Comparison of ENCODE assay signal across 11 cellular contexts in genomic region chr1:15958788-15959187, GRCh38. TPM values are rescaled to one million over a fixed set of nuclear protein-coding genes. Genes with fewer than 3 reads are reported as not detected.
A peak's percentile ranks its signal among the peaks of the same experiment; 100 is the strongest.
DNase-seq lines count a peak whose midpoint lies in the region; ATAC-seq and TF ChIP-seq lines count a peak whose summit lies in the region.
"Had no signal": no experiment of that assay in that cellular context is flagged by ENCODE, and none has a peak within 500 bp of the region (broad histone marks: within the 10 kb centered on the region; RNA-seq: fewer than 3 reads in every experiment).

No MANE protein-coding gene starts in this region.

- H3K4me1 ChIP-seq in HEK293 (ENCODE audit: control insufficient read depth, insufficient read depth, low read length) (peaks cover 12% of the 10 kb centered on the region), neural progenitor cell (peaks cover 12% of the 10 kb centered on the region)

- no peak overlapping the region for H3K4me3 ChIP-seq in HEK293 (ENCODE audit: low read depth, low read length)
- no peak overlapping the region for H3K4me3 ChIP-seq in neural progenitor cell

- no peak overlapping the region for H2AFZ ChIP-seq in neural progenitor cell (replicated peaks)

- H3K9me3 ChIP-seq in HEK293 (ENCODE audit: control insufficient read depth, insufficient read depth, low read depth, low read length) (no peaks in the 10 kb centered on the region), neural progenitor cell (ENCODE audit: low read depth) (no peaks in the 10 kb centered on the region)

- CTCF ChIA-PET in HEK293 (lab: Yijun Ruan, JAX), result interaction anchor here (0.5 to 3.4 kb wide), 8 partner anchors 17 to 408 kb away, joined by 4 to 16 read pairs (median 4); partner anchors contain the start of gene ZBTB17

- peak; percentile 34 for DNase-seq in D341Med (ENCODE audit: low spot score)
- DNase-seq in neural progenitor cell (ENCODE audit: low spot score), result no peak
- no peak for DNase-seq in NCI-H2081 (lab: John Stamatoyannopoulos, UW)
- DNase-seq in activated gamma-delta T cell treated with Interleukin-2 at 50 U/mL for 16 hours, result no peak
- DNase-seq: DMS153, NCI-H2029 treated with DMSO at 0.1 percent for 48 hours, OCI-M1 had no signal

- peaks cover 83% of the 10 kb centered on the region for H3K4me1 Mint-ChIP-seq in brain
- H3K4me1 Mint-ChIP-seq in neural progenitor cell, result peaks cover 65% of the 10 kb centered on the region

- H3K9ac ChIP-seq in neural progenitor cell, result no peak overlapping the region

- H3K4me2 ChIP-seq in neural progenitor cell, result no peak overlapping the region

- H3K27ac Mint-ChIP-seq in brain (peak overlapping the region in 3 of 5 experiments; percentile 48 to 61 (median 52)), neural progenitor cell (no peak overlapping the region)

- H3K36me3 ChIP-seq in HEK293 (ENCODE audit: control insufficient read depth in 2 of 2, insufficient read depth in 1 of 2, low read length in 2 of 2), result peaks cover 3 to 22% of the 10 kb centered on the region in 2 experiments; a peak in 2 of 3 replicates
- no peaks in the 10 kb centered on the region for H3K36me3 ChIP-seq in neural progenitor cell

- H3K27me3 Mint-ChIP-seq in brain (no peaks in the 10 kb centered on the region), neural progenitor cell (ENCODE audit: insufficient read depth, low read depth) (peaks cover 4% of the 10 kb centered on the region)

- H3K9me3 Mint-ChIP-seq in brain (no peaks in the 10 kb centered on the region), neural progenitor cell (no peaks in the 10 kb centered on the region)

- H3K36me3 Mint-ChIP-seq in brain, result peaks cover 10% of the 10 kb centered on the region
- H3K36me3 Mint-ChIP-seq in neural progenitor cell, result peaks cover 5% of the 10 kb centered on the region

- POLR2A ChIA-PET in HEK293 (lab: Yijun Ruan, JAX), result interaction anchor here (0.7 kb wide), 1 partner anchor 100 kb away, joined by 3 read pairs; no protein-coding TSS in a partner anchor

- H4K20me1 ChIP-seq in neural progenitor cell (ENCODE audit: low read depth), result peaks cover 95% of the 10 kb centered on the region

- ATAC-seq in HG03432 (IDR thresholded peaks at IDR 0.05; ENCODE audit: unreplicated experiment) (no peak), HG03139 (IDR thresholded peaks at IDR 0.05; ENCODE audit: unreplicated experiment) (no peak)

- no peak overlapping the region for H3K27ac ChIP-seq in HEK293 (ENCODE audit: extremely low read depth, low read depth, low read length)
- no peak overlapping the region for H3K27ac ChIP-seq in neural progenitor cell

- H3K27me3 ChIP-seq in neural progenitor cell, result peaks cover 21% of the 10 kb centered on the region

- H3F3A ChIP-seq in neural progenitor cell (ENCODE audit: low read depth), result peaks cover 23% of the 10 kb centered on the region

- peaks cover 23% of the 10 kb centered on the region for H3K79me2 ChIP-seq in neural progenitor cell (ENCODE audit: low read depth)

- TF ChIP-seq CTCF in HEK293 (tag by site-specific recombination; IDR thresholded peaks at IDR 0.05), result 0 out of 2 replicates have a peak, but pooled peaks have one; percentile 26
- TF ChIP-seq CTCF in brain (conservative IDR thresholded peaks at IDR 0.05), result no peak
- peak; percentile 12 for TF ChIP-seq CTCF in neural progenitor cell (IDR thresholded peaks at IDR 0.05)

- no peak overlapping the region for H3K4me3 Mint-ChIP-seq in brain
- no peak overlapping the region for H3K4me3 Mint-ChIP-seq in neural progenitor cell

TF ChIP-seq in HEK293, 187 proteins besides CTCF, POLR2A, EP300 and RAD21:
- TF ChIP-seq GLIS2 (tag by site-specific recombination; IDR thresholded peaks at IDR 0.05), result 0 out of 2 replicates have a peak, but pooled peaks have one; percentile 44
- no peak for TF ChIP-seq IKZF3 (tag by site-specific recombination; IDR thresholded peaks at IDR 0.05)
- no peak for TF ChIP-seq HOXD13 (CRISPR knock-in tag; IDR thresholded peaks at IDR 0.05; ENCODE audit: borderline replicate concordance)
- no peak for TF ChIP-seq ZNF157 (tag by site-specific recombination; IDR thresholded peaks at IDR 0.05)
- peak; percentile 35; the same call in 1 of the 2 replicates for TF ChIP-seq TSHZ1 (tag by site-specific recombination; IDR thresholded peaks at IDR 0.05; ENCODE audit: borderline replicate concordance)
- TF ChIP-seq BCL6B (tag by site-specific recombination; IDR thresholded peaks at IDR 0.05), result no peak
- TF ChIP-seq ZNF596 (tag by site-specific recombination; IDR thresholded peaks at IDR 0.05), result no peak
- peak; percentile 38; the same call in 1 of the 2 replicates for TF ChIP-seq ZNF654 (tag by site-specific recombination; IDR thresholded peaks at IDR 0.05; ENCODE audit: low read depth)
- TF ChIP-seq ATF2 (tag by site-specific recombination; IDR thresholded peaks at IDR 0.05; ENCODE audit: low read depth), result peak; percentile 79
- TF ChIP-seq ZEB2 (tag by site-specific recombination; IDR thresholded peaks at IDR 0.05), result no peak
- peak; percentile 49 for TF ChIP-seq ZNF600 (tag by site-specific recombination; IDR thresholded peaks at IDR 0.05)
- TF ChIP-seq ZIC2 (tag by site-specific recombination; IDR thresholded peaks at IDR 0.05), result peak; percentile 74
- no peak for TF ChIP-seq ZNF521 (tag by site-specific recombination; IDR thresholded peaks at IDR 0.05)
- TF ChIP-seq ZFP69B (tag by site-specific recombination; IDR thresholded peaks at IDR 0.05), result 0 out of 2 replicates have a peak, but pooled peaks have one; percentile 13
- TF ChIP-seq ZNF488 (tag by site-specific recombination; IDR thresholded peaks at IDR 0.05), result no peak
- TF ChIP-seq ZNF366 (tag by site-specific recombination; conservative IDR thresholded peaks at IDR 0.05), result 0 out of 2 replicates have a peak, but pooled peaks have one; percentile 14
- TF ChIP-seq TCF7L2 (IDR thresholded peaks at IDR 0.05; ENCODE audit: borderline replicate concordance, low read depth, low read length), result no peak

RNA-seq across cellular contexts. Expression of gene ZBTB17, which starts 17.1 kb away (rescaled TPM):
- 32.7 TPM for polyA plus RNA-seq in brain (ENCODE audit: insufficient read depth, low read depth, low replicate concordance)
- total RNA-seq in neural progenitor cell (ENCODE audit: low replicate concordance), result 19.5 and 34.0 TPM in 2 replicates

RNA-seq across cellular contexts. Expression of gene SRARP, which starts 45.2 kb away (rescaled TPM):
- 5.6 TPM for polyA plus RNA-seq in brain (ENCODE audit: insufficient read depth, low read depth, low replicate concordance)
- total RNA-seq in neural progenitor cell (ENCODE audit: low replicate concordance), result not detected in 2 replicates

RNA-seq across cellular contexts. Expression of gene HSPB7, which starts 59.1 kb away (rescaled TPM):
- 1.5 TPM for polyA plus RNA-seq in brain (ENCODE audit: insufficient read depth, low read depth, low replicate concordance)
- total RNA-seq in neural progenitor cell (ENCODE audit: low replicate concordance), result not detected in 2 replicates

Comparison
In these comparisons a context has a peak if more than half of its experiments do, and no peak if none do; other contexts are left out.
1. CTCF ChIP-seq: peak in HEK293 (single experiment) and neural progenitor cell (single experiment); none in brain (0 of 2).